8 cellular contexts compared by ENCODE assay signal in the genomic region with DNA sequence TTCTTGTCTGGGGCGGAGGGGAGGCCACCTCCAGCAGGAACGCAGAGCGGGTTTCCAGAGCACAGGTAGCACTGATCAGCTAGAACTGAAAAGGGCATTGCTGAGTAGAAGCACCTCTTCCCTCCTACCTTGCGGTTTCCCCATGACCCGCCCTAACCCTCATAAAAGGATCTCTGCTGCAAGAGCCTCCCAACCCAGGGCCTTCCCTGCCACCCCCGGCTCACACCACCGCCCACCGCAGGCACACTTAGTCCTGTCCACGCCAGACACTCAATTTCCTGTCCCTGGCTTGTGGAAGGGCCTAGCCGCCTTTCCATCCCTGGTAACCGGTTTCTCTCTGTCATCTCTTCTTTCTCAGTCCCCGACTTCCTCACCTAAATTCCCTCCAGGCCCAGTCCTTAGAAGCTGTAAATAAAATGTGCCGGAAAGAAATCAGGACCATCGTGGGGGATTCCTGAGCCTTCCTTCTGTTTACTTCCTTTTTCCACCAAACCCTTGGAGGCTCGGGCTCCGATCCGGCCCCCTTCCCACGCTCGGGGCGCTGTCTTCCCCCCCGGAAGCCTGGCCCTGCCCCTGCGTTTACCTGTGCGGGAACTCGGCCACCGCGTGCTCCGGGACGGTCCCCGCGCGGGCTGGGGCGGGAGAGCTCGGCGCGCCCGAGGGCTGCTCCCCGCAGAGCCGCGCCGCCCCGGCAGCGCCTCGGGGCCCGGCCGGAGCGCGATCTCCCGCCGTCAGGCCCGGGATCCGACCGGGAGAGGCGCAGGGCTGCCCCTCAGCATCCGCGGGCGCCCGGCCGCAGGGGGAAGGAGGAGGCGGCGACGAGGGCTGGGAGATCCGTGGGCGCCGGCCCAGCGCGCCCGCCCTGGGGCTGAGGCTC.
DNase-seq lines count a peak whose midpoint lies in the region; ATAC-seq lines count a peak whose summit lies in the region.

No MANE protein-coding gene starts in this region.

- H3K9ac ChIP-seq in SK-N-MC (ENCODE audit: insufficient read length) (peak overlapping the region; percentile 70), iPS-15b (ENCODE audit: low read depth, low read length) (no peak overlapping the region)

- no peaks in the 10 kb centered on the region; the same call in 1 of the 2 replicates for H3K36me3 ChIP-seq in SK-N-MC (ENCODE audit: insufficient read depth, low read length)
- H3K36me3 ChIP-seq in iPS-15b (ENCODE audit: control insufficient read depth, insufficient read depth, low read length): peaks cover 7% of the 10 kb centered on the region

- H3K27ac ChIP-seq in SK-N-MC: no peak overlapping the region

- H3K27me3 ChIP-seq in iPS-15b (ENCODE audit: control insufficient read depth, insufficient read depth, low read length): peaks cover 4% of the 10 kb centered on the region

- no peaks in the 10 kb centered on the region for H3K4me1 ChIP-seq in iPS-15b (ENCODE audit: control insufficient read depth, insufficient read depth, low read length)

- DNase-seq in AG08395 (ENCODE audit: low spot score) (peak; percentile 38), SK-N-MC (ENCODE audit: low read depth, low spot score) (no peak), amniotic epithelial cell (ENCODE audit: low read depth) (peak; percentile 18)
- DNase-seq in stimulated activated CD4-positive, alpha-beta T cell treated with anti-CD3 and anti-CD28 coated beads, Interleukin-15, amount 100 ng/mL, for 1 hour (ENCODE audit: low read depth in 1 of 2, low spot score in 1 of 2): peak; percentile 18 to 24

- H3K9me3 ChIP-seq in SK-N-MC (ENCODE audit: low read depth, low read length) (no peaks in the 10 kb centered on the region), iPS-15b (ENCODE audit: control insufficient read depth, insufficient read depth, low read length) (no peaks in the 10 kb centered on the region)

- H3K4me3 ChIP-seq in SK-N-MC: peak overlapping the region; percentile 86
- H3K4me3 ChIP-seq in iPS-15b (ENCODE audit: low read depth, low read length): peak overlapping the region; percentile 26

- ATAC-seq in GM19023 (IDR thresholded peaks at IDR 0.05; ENCODE audit: unreplicated experiment) (peak; percentile 25), HG03280 (IDR thresholded peaks at IDR 0.05; ENCODE audit: unreplicated experiment) (peak; percentile 17), GM18873 (IDR thresholded peaks at IDR 0.05; ENCODE audit: low FRiP score, unreplicated experiment) (no peak)
